ENCODE assay signal across 1 cellular context in genomic region chr16:1432388-1433262, GRCh38.
TF ChIP-seq lines count a peak whose summit lies in the region.

No MANE protein-coding gene starts in this region.

TF ChIP-seq in K562, 482 proteins besides CTCF, POLR2A, EP300 and RAD21:
- TF ChIP-seq GTF2B (IDR thresholded peaks at IDR 0.05; ENCODE audit: extremely low read depth, insufficient read length) = no peak
- TF ChIP-seq ZNF592 (IDR thresholded peaks at IDR 0.05) = no peak
- peak; percentile 8; the same call in 1 of the 2 replicates for TF ChIP-seq ZBTB7A (IDR thresholded peaks at IDR 0.05; ENCODE audit: borderline replicate concordance, control insufficient read depth, low read depth, low read length)
- peak; percentile 16; the same call in 1 of the 2 replicates for TF ChIP-seq ZFX (CRISPR knock-in tag; IDR thresholded peaks at IDR 0.05)
- TF ChIP-seq PCBP1 (IDR thresholded peaks at IDR 0.05; ENCODE audit: low read depth, low read length, poor library complexity, severe bottlenecking) = peak; percentile 15
- peak in 1 of 3 experiments; percentile 7 for TF ChIP-seq YY1 (IDR thresholded peaks at IDR 0.05; ENCODE audit: borderline replicate concordance in 1 of 3, control insufficient read depth in 1 of 3, extremely low read depth in 1 of 3, insufficient read depth in 3 of 3, insufficient read length in 1 of 3, insufficient replicate concordance in 2 of 3, low read depth in 1 of 3, low read length in 2 of 3)
